In the genomic region with DNA sequence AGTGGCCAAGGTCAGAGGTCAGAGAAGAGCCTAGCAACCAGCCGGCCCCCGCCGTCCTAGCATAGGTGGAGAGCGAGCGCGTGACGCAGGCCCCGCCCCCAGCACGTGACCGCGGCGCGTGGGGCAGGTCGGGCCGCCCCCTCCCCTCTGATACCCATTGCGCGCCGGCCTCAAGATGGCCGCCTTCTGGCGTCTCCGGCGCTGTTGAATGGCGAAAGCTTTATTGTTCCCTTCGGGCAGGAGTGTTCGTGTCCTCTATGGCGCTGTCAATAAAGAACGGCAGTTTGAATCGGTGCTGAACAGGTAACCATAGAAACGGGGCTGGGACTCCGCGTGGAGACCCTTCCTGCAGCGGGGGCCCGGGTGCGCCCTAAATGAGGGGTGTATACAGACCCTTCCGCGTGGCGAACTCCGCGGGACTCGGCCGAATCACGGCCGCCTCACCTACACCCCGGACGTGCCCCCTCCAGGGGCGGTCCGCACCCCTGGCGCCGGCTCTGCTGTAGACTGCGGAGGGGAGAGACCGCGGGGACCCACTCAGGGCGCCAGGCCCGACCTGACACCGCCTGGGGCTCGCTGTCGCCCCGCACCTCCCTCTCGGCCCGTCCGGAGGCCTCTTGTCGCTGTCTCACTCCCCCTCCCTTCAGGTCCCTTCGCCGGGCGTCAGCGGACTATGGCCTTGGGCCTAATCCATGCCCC, we compare ENCODE assay signal across 1 cellular context.
TF ChIP-seq lines count a peak whose summit lies in the region.

A gene with protein sequence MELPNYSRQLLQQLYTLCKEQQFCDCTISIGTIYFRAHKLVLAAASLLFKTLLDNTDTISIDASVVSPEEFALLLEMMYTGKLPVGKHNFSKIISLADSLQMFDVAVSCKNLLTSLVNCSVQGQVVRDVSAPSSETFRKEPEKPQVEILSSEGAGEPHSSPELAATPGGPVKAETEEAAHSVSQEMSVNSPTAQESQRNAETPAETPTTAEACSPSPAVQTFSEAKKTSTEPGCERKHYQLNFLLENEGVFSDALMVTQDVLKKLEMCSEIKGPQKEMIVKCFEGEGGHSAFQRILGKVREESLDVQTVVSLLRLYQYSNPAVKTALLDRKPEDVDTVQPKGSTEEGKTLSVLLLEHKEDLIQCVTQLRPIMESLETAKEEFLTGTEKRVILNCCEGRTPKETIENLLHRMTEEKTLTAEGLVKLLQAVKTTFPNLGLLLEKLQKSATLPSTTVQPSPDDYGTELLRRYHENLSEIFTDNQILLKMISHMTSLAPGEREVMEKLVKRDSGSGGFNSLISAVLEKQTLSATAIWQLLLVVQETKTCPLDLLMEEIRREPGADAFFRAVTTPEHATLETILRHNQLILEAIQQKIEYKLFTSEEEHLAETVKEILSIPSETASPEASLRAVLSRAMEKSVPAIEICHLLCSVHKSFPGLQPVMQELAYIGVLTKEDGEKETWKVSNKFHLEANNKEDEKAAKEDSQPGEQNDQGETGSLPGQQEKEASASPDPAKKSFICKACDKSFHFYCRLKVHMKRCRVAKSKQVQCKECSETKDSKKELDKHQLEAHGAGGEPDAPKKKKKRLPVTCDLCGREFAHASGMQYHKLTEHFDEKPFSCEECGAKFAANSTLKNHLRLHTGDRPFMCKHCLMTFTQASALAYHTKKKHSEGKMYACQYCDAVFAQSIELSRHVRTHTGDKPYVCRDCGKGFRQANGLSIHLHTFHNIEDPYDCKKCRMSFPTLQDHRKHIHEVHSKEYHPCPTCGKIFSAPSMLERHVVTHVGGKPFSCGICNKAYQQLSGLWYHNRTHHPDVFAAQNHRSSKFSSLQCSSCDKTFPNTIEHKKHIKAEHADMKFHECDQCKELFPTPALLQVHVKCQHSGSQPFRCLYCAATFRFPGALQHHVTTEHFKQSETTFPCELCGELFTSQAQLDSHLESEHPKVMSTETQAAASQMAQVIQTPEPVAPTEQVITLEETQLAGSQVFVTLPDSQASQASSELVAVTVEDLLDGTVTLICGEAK (plus strand): TSS at position 150 of the 699 bp plus-strand sequence. CDS start 38,098 bp downstream, outside the sequence.

TF ChIP-seq in HepG2, 621 proteins besides CTCF, POLR2A, EP300 and RAD21 (continued from another document and continues in another):
- TF ChIP-seq, protein P1, sequence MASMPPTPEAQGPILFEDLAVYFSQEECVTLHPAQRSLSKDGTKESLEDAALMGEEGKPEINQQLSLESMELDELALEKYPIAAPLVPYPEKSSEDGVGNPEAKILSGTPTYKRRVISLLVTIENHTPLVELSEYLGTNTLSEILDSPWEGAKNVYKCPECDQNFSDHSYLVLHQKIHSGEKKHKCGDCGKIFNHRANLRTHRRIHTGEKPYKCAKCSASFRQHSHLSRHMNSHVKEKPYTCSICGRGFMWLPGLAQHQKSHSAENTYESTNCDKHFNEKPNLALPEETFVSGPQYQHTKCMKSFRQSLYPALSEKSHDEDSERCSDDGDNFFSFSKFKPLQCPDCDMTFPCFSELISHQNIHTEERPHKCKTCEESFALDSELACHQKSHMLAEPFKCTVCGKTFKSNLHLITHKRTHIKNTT (CRISPR knock-in tag; IDR thresholded peaks at IDR 0.05) = no peak
- TF ChIP-seq NCOA1 (CRISPR knock-in tag; IDR thresholded peaks at IDR 0.05) (no peak), ZNF124 (CRISPR knock-in tag; IDR thresholded peaks at IDR 0.05) (0 out of 2 replicates have a peak, but pooled peaks have one; percentile 69), ZNF562 (CRISPR knock-in tag; IDR thresholded peaks at IDR 0.05; ENCODE audit: borderline replicate concordance) (no peak), HNRNPLL (IDR thresholded peaks at IDR 0.05; ENCODE audit: low read depth, low read length, poor library complexity, severe bottlenecking) (peak; percentile 56), XRCC5 (optimal IDR thresholded peaks at IDR 0.05; ENCODE audit: low read length) (peak; percentile 92), ZNF567 (CRISPR knock-in tag; IDR thresholded peaks at IDR 0.05; ENCODE audit: borderline replicate concordance) (no peak), SRF (IDR thresholded peaks at IDR 0.05; ENCODE audit: low read depth, low read length) (no peak; the same call in 1 of the 2 replicates), NKX3-1 (CRISPR knock-in tag; IDR thresholded peaks at IDR 0.05) (no peak), RFXAP (CRISPR knock-in tag; IDR thresholded peaks at IDR 0.05; ENCODE audit: borderline replicate concordance) (peak; percentile 93), ZNF652 (CRISPR knock-in tag; IDR thresholded peaks at IDR 0.05; ENCODE audit: borderline replicate concordance, low read depth) (peak; percentile 35), FOXA1 (IDR thresholded peaks at IDR 0.05) (no peak), FOXA1 (CRISPR knock-in tag; IDR thresholded peaks at IDR 0.05) (peak; percentile 87), HNF4G (IDR thresholded peaks at IDR 0.05; ENCODE audit: borderline replicate concordance, low read depth, low read length) (peak; percentile 43; the same call in 1 of the 2 replicates), HNF4G (CRISPR knock-in tag; IDR thresholded peaks at IDR 0.05; ENCODE audit: borderline replicate concordance, low read depth) (peak; percentile 29; the same call in 1 of the 2 replicates), ATF1 (CRISPR knock-in tag; IDR thresholded peaks at IDR 0.05) (peak; percentile 75; the same call in 1 of the 2 replicates), XBP1 (CRISPR knock-in tag; IDR thresholded peaks at IDR 0.05) (no peak), ZNF607 (CRISPR knock-in tag; IDR thresholded peaks at IDR 0.05; ENCODE audit: borderline replicate concordance) (no peak), ZNF616 (CRISPR knock-in tag; IDR thresholded peaks at IDR 0.05; ENCODE audit: low read depth) (no peak), CBX2 (IDR thresholded peaks at IDR 0.05; ENCODE audit: low read depth, low read length) (no peak), CBX2 (CRISPR knock-in tag; IDR thresholded peaks at IDR 0.05; ENCODE audit: low read depth) (no peak), ZNF501 (CRISPR knock-in tag; IDR thresholded peaks at IDR 0.05) (no peak; the same call in 1 of the 2 replicates), ZEB1 (IDR thresholded peaks at IDR 0.05; ENCODE audit: insufficient replicate concordance, low read depth) (peak; percentile 67), EHMT2 (IDR thresholded peaks at IDR 0.05; ENCODE audit: borderline replicate concordance, low read depth, low read length) (no peak), ZNF878 (CRISPR knock-in tag; IDR thresholded peaks at IDR 0.05) (peak; percentile 73; the same call in 1 of the 2 replicates), ZNF670 (CRISPR knock-in tag; IDR thresholded peaks at IDR 0.05; ENCODE audit: borderline replicate concordance) (peak; percentile 94), ZNF207 (IDR thresholded peaks at IDR 0.05; ENCODE audit: borderline replicate concordance) (no peak), ONECUT2 (CRISPR knock-in tag; IDR thresholded peaks at IDR 0.05) (0 out of 2 replicates have a peak, but pooled peaks have one; percentile 21), RAD51 (IDR thresholded peaks at IDR 0.05; ENCODE audit: borderline replicate concordance) (peak; percentile 98)
- TF ChIP-seq, protein P2, sequence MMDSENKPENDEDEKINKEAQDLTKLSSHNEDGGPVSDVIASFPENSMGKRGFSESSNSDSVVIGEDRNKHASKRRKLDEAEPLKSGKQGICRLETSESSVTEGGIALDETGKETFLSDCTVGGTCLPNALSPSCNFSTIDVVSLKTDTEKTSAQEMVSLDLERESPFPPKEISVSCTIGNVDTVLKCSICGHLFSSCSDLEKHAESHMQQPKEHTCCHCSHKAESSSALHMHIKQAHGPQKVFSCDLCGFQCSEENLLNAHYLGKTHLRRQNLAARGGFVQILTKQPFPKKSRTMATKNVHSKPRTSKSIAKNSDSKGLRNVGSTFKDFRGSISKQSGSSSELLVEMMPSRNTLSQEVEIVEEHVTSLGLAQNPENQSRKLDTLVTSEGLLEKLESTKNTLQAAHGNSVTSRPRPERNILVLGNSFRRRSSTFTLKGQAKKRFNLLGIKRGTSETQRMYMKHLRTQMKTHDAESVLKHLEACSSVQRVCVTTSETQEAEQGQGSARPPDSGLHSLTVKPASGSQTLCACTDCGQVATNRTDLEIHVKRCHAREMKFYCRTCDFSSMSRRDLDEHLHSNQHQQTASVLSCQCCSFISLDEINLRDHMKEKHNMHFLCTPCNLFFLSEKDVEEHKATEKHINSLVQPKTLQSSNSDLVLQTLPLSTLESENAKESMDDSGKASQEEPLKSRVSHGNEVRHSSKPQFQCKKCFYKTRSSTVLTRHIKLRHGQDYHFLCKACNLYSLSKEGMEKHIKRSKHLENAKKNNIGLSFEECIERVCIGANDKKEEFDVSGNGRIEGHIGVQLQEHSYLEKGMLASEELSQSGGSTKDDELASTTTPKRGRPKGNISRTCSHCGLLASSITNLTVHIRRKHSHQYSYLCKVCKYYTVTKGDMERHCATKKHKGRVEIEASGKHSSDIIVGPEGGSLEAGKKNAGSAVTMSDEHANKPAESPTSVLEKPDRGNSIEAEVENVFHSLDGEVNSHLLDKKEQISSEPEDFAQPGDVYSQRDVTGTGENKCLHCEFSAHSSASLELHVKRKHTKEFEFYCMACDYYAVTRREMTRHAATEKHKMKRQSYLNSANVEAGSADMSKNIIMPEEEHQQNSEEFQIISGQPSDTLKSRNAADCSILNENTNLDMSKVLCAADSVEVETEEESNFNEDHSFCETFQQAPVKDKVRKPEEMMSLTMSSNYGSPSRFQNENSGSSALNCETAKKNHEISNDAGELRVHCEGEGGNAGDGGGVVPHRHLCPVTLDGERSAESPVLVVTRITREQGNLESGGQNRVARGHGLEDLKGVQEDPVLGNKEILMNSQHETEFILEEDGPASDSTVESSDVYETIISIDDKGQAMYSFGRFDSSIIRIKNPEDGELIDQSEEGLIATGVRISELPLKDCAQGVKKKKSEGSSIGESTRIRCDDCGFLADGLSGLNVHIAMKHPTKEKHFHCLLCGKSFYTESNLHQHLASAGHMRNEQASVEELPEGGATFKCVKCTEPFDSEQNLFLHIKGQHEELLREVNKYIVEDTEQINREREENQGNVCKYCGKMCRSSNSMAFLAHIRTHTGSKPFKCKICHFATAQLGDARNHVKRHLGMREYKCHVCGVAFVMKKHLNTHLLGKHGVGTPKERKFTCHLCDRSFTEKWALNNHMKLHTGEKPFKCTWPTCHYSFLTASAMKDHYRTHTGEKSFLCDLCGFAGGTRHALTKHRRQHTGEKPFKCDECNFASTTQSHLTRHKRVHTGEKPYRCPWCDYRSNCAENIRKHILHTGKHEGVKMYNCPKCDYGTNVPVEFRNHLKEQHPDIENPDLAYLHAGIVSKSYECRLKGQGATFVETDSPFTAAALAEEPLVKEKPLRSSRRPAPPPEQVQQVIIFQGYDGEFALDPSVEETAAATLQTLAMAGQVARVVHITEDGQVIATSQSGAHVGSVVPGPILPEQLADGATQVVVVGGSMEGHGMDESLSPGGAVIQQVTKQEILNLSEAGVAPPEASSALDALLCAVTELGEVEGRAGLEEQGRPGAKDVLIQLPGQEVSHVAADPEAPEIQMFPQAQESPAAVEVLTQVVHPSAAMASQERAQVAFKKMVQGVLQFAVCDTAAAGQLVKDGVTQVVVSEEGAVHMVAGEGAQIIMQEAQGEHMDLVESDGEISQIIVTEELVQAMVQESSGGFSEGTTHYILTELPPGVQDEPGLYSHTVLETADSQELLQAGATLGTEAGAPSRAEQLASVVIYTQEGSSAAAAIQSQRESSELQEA (CRISPR knock-in tag; IDR thresholded peaks at IDR 0.05; ENCODE audit: not compliant biosample characterization) = no peak
- TF ChIP-seq, protein P3, sequence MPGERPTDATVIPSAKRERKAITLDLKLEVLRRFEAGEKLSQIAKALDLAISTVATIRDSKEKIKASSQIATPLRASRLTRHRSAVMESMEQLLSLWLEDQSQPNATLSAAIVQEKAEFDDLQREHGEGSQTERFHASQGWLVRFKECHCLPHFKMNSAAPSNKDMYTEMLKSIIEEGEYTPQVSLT (CRISPR knock-in tag; IDR thresholded peaks at IDR 0.05; ENCODE audit: borderline replicate concordance, low read depth) = no peak
- TF ChIP-seq, protein P4, sequence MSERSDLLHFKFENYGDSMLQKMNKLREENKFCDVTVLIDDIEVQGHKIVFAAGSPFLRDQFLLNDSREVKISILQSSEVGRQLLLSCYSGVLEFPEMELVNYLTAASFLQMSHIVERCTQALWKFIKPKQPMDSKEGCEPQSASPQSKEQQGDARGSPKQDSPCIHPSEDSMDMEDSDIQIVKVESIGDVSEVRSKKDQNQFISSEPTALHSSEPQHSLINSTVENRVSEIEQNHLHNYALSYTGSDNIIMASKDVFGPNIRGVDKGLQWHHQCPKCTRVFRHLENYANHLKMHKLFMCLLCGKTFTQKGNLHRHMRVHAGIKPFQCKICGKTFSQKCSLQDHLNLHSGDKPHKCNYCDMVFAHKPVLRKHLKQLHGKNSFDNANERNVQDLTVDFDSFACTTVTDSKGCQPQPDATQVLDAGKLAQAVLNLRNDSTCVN (CRISPR knock-in tag; IDR thresholded peaks at IDR 0.05; ENCODE audit: borderline replicate concordance) = no peak
- TF ChIP-seq, protein P5, sequence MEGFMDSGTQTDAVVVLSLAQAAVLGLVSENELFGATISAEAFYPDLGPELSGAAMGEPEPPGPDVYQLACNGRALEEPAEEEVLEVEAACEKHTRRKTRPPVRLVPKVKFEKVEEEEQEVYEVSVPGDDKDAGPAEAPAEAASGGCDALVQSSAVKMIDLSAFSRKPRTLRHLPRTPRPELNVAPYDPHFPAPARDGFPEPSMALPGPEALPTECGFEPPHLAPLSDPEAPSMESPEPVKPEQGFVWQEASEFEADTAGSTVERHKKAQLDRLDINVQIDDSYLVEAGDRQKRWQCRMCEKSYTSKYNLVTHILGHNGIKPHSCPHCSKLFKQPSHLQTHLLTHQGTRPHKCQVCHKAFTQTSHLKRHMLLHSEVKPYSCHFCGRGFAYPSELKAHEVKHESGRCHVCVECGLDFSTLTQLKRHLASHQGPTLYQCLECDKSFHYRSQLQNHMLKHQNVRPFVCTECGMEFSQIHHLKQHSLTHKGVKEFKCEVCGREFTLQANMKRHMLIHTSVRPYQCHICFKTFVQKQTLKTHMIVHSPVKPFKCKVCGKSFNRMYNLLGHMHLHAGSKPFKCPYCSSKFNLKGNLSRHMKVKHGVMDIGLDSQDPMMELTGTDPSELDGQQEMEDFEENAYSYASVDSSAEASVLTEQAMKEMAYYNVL (CRISPR knock-in tag; IDR thresholded peaks at IDR 0.05; ENCODE audit: borderline replicate concordance) = peak; percentile 75
- TF ChIP-seq, protein P6, sequence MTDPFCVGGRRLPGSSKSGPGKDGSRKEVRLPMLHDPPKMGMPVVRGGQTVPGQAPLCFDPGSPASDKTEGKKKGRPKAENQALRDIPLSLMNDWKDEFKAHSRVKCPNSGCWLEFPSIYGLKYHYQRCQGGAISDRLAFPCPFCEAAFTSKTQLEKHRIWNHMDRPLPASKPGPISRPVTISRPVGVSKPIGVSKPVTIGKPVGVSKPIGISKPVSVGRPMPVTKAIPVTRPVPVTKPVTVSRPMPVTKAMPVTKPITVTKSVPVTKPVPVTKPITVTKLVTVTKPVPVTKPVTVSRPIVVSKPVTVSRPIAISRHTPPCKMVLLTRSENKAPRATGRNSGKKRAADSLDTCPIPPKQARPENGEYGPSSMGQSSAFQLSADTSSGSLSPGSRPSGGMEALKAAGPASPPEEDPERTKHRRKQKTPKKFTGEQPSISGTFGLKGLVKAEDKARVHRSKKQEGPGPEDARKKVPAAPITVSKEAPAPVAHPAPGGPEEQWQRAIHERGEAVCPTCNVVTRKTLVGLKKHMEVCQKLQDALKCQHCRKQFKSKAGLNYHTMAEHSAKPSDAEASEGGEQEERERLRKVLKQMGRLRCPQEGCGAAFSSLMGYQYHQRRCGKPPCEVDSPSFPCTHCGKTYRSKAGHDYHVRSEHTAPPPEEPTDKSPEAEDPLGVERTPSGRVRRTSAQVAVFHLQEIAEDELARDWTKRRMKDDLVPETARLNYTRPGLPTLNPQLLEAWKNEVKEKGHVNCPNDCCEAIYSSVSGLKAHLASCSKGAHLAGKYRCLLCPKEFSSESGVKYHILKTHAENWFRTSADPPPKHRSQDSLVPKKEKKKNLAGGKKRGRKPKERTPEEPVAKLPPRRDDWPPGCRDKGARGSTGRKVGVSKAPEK (CRISPR knock-in tag; IDR thresholded peaks at IDR 0.05; ENCODE audit: borderline replicate concordance) = no peak
